14 cellular contexts compared by ENCODE assay signal in genomic region chr13:95154441-95154886, GRCh38.
DNase-seq lines count a peak whose midpoint lies in the region; ATAC-seq and TF ChIP-seq lines count a peak whose summit lies in the region.
"Had no signal": no experiment of that assay in that cellular context is flagged by ENCODE, and none has a peak within 500 bp of the region (broad histone marks: within the 10 kb centered on the region; RNA-seq: fewer than 3 reads in every experiment).

No MANE protein-coding gene starts in this region.

- in situ Hi-C loops in ACHN (cut with HindIII; ENCODE audit: low pct_ligation_motif_present, low pct_unique_long_range_greater_than_20kb, low sequenced_read_pairs) = no loop called here

- no peaks in the 10 kb centered on the region for H3K4me1 ChIP-seq in CD4-positive, CD25-positive, alpha-beta regulatory T cell (ENCODE audit: control insufficient read depth, insufficient read depth, low read length, poor library complexity, severe bottlenecking)
- peaks cover 13% of the 10 kb centered on the region for H3K4me1 ChIP-seq in foreskin keratinocyte
- H3K4me1 ChIP-seq: BE2C, psoas muscle had no signal

- no peak overlapping the region for H3K4me3 ChIP-seq in CD4-positive, CD25-positive, alpha-beta regulatory T cell (ENCODE audit: low read depth, low read length)
- H3K4me3 ChIP-seq: psoas muscle had no signal

- POLR2A ChIA-PET in activated CD8-positive, alpha-beta T cell treated with anti-CD3 and anti-CD28 coated beads, Interleukin-2, amount 10 ng/mL, durations not matched to agents 7 days and 5 days (lab: Charles Lee) = no interaction called here

- CTCF ChIA-PET in activated CD8-positive, alpha-beta T cell treated with anti-CD3 and anti-CD28 coated beads, Interleukin-2, amount 10 ng/mL, durations not matched to agents 7 days and 5 days (lab: Charles Lee) = interaction anchor here (1.2 kb wide), 1 partner anchor 35 kb away, joined by 6 read pairs; no protein-coding TSS in a partner anchor

- H3K27ac Mint-ChIP-seq in CD4-positive, CD25-positive, alpha-beta regulatory T cell = peak overlapping the region in 2 of 3 donors; percentile 5 to 56
- no peak overlapping the region for H3K27ac Mint-ChIP-seq in activated CD8-positive, alpha-beta T cell treated with anti-CD3 and anti-CD28 coated beads, Interleukin-2, amount 10 ng/mL, durations not matched to agents 7 days and 5 days
- H3K27ac Mint-ChIP-seq: stimulated activated effector memory CD8-positive, alpha-beta T cell treated with anti-CD3 and anti-CD28 coated beads, Interleukin-12 subunit alpha, Interleukin-12 subunit beta, amount 100 ng/mL, for 72 hours had no signal

- H3K27me3 Mint-ChIP-seq in CD4-positive, CD25-positive, alpha-beta regulatory T cell = no peaks in the 10 kb centered on the region
- H3K27me3 Mint-ChIP-seq in activated CD8-positive, alpha-beta T cell treated with anti-CD3 and anti-CD28 coated beads, Interleukin-2, amount 10 ng/mL, durations not matched to agents 7 days and 5 days (ENCODE audit: low read depth) = no peaks in the 10 kb centered on the region

- peak overlapping the region in 1 of 4 donors; percentile 33 for H3K4me3 Mint-ChIP-seq in CD4-positive, CD25-positive, alpha-beta regulatory T cell
- no peak overlapping the region for H3K4me3 Mint-ChIP-seq in activated CD8-positive, alpha-beta T cell treated with anti-CD3 and anti-CD28 coated beads, Interleukin-2, amount 10 ng/mL, durations not matched to agents 7 days and 5 days
- H3K4me3 Mint-ChIP-seq: stimulated activated effector memory CD8-positive, alpha-beta T cell treated with anti-CD3 and anti-CD28 coated beads, Interleukin-12 subunit alpha, Interleukin-12 subunit beta, amount 100 ng/mL, for 72 hours had no signal

- peaks cover 2% of the 10 kb centered on the region for H3K36me3 ChIP-seq in CD4-positive, CD25-positive, alpha-beta regulatory T cell (ENCODE audit: control insufficient read depth, insufficient read depth, low read length)
- H3K36me3 ChIP-seq: BE2C had no signal

- H3K27ac ChIP-seq in CD4-positive, CD25-positive, alpha-beta regulatory T cell (ENCODE audit: insufficient read depth, low read length, poor library complexity, severe bottlenecking) = no peak overlapping the region
- H3K27ac ChIP-seq in VCaP (peak overlapping the region; percentile 84), foreskin keratinocyte (peak overlapping the region; percentile 59)
- H3K27ac ChIP-seq: psoas muscle had no signal

- TF ChIP-seq CTCF in VCaP (conservative IDR thresholded peaks at IDR 0.05) = no peak
- TF ChIP-seq CTCF in foreskin keratinocyte (conservative IDR thresholded peaks at IDR 0.05) = peak; percentile 53

- peaks cover 16% of the 10 kb centered on the region for H3K36me3 Mint-ChIP-seq in CD4-positive, CD25-positive, alpha-beta regulatory T cell
- H3K36me3 Mint-ChIP-seq in activated CD8-positive, alpha-beta T cell treated with anti-CD3 and anti-CD28 coated beads, Interleukin-2, amount 10 ng/mL, durations not matched to agents 7 days and 5 days (ENCODE audit: low read depth) = peaks cover 2% of the 10 kb centered on the region

- no peaks in the 10 kb centered on the region for H3K27me3 ChIP-seq in CD4-positive, CD25-positive, alpha-beta regulatory T cell (ENCODE audit: control insufficient read depth, insufficient read depth, low read length)
- H3K27me3 ChIP-seq in foreskin keratinocyte = no peaks in the 10 kb centered on the region
- H3K27me3 ChIP-seq: BE2C had no signal

- H3K9me3 Mint-ChIP-seq in CD4-positive, CD25-positive, alpha-beta regulatory T cell = no peaks in the 10 kb centered on the region
- H3K9me3 Mint-ChIP-seq in activated CD8-positive, alpha-beta T cell treated with anti-CD3 and anti-CD28 coated beads, Interleukin-2, amount 10 ng/mL, durations not matched to agents 7 days and 5 days (ENCODE audit: insufficient read depth) = no peaks in the 10 kb centered on the region
- H3K9me3 Mint-ChIP-seq: stimulated activated effector memory CD8-positive, alpha-beta T cell treated with anti-CD3 and anti-CD28 coated beads, Interleukin-12 subunit alpha, Interleukin-12 subunit beta, amount 100 ng/mL, for 72 hours had no signal

- H3K4me1 Mint-ChIP-seq in CD4-positive, CD25-positive, alpha-beta regulatory T cell = peaks cover 11 to 21% (median 17%) of the 10 kb centered on the region in 4 donors
- no peaks in the 10 kb centered on the region for H3K4me1 Mint-ChIP-seq in activated CD8-positive, alpha-beta T cell treated with anti-CD3 and anti-CD28 coated beads, Interleukin-2, amount 10 ng/mL, durations not matched to agents 7 days and 5 days (ENCODE audit: low read depth)
- H3K4me1 Mint-ChIP-seq: stimulated activated effector memory CD8-positive, alpha-beta T cell treated with anti-CD3 and anti-CD28 coated beads, Interleukin-12 subunit alpha, Interleukin-12 subunit beta, amount 100 ng/mL, for 72 hours had no signal

- no peaks in the 10 kb centered on the region for H3K9me3 ChIP-seq in CD4-positive, CD25-positive, alpha-beta regulatory T cell (ENCODE audit: control insufficient read depth in 2 of 2, low read length in 2 of 2)
- H3K9me3 ChIP-seq: BE2C, psoas muscle had no signal

- no peak for DNase-seq in CD4-positive, CD25-positive, alpha-beta regulatory T cell
- DNase-seq in NCI-H1417 (lab: John Stamatoyannopoulos, UW) (peak; percentile 17 to 96 (median 85)), foreskin keratinocyte (peak; percentile 83 to 93), ACHN (no peak), cerebellar nuclear complex (lab: John Stamatoyannopoulos, UW) (no peak)
- DNase-seq in activated CD8-positive, alpha-beta T cell treated with anti-CD3 and anti-CD28 coated beads, Interleukin-2, amount 10 ng/mL, durations not matched to agents 7 days and 5 days = no peak
- DNase-seq: BE2C; midbrain; psoas muscle; stimulated activated CD4-positive, alpha-beta T cell treated with anti-CD3 and anti-CD28 coated beads, Interleukin-2, amount 100 ng/mL, for 24 hours had no signal

- no peak for ATAC-seq in CD4-positive, CD25-positive, alpha-beta regulatory T cell (ENCODE audit: low read depth in 2 of 2)
- ATAC-seq in foreskin keratinocyte (peak; percentile 92), HG02884 (IDR thresholded peaks at IDR 0.05; ENCODE audit: unreplicated experiment) (no peak)
- no peak for ATAC-seq in activated CD8-positive, alpha-beta T cell treated with anti-CD3 and anti-CD28 coated beads, Interleukin-2, amount 10 ng/mL, durations not matched to agents 7 days and 5 days
- ATAC-seq: activated CD4-positive, CD25-positive, alpha-beta regulatory T cell treated with anti-CD3 and anti-CD28 coated beads, Interleukin-2, amount 50 U/mL, for 24 hours; psoas muscle; stimulated activated effector memory CD8-positive, alpha-beta T cell treated with anti-CD3 and anti-CD28 coated beads, Interleukin-12 subunit alpha, Interleukin-12 subunit beta, amount 100 ng/mL, for 72 hours had no signal

Comparison
In these comparisons a context has a peak if more than half of its experiments do, and no peak if none do; other contexts are left out.
1. DNase-seq: peak in NCI-H1417 (3 of 3) and foreskin keratinocyte (2 of 2); none in CD4-positive, CD25-positive, alpha-beta regulatory T cell (0 of 3), activated CD8-positive, alpha-beta T cell treated with anti-CD3 and anti-CD28 coated beads, Interleukin-2, amount 10 ng/mL, durations not matched to agents 7 days and 5 days (single experiment), ACHN (single experiment) and cerebellar nuclear complex (0 of 2).